ENCODE assay signal across 8 cellular contexts in genomic region chr10:6445671-6446278, GRCh38.
A peak's percentile ranks its signal among the peaks of the same experiment; 100 is the strongest.
DNase-seq lines count a peak whose midpoint lies in the region; ATAC-seq and TF ChIP-seq lines count a peak whose summit lies in the region.

No MANE protein-coding gene starts in this region.

- WGBS in lung, 2 donors = 22 to 29% methylated on average over 11 of the region's 11 CpGs

- TF ChIP-seq CTCF in Calu3 (IDR thresholded peaks at IDR 0.05; ENCODE audit: unreplicated experiment) (peak; percentile 21), colonic mucosa (IDR thresholded peaks at IDR 0.05) (peak; percentile 59), lung (IDR thresholded peaks at IDR 0.05; ENCODE audit: control extremely low read depth, extremely low read depth) (peak; percentile 23)

- no peaks in the 10 kb centered on the region for H3K9me3 Mint-ChIP-seq in Calu3 (ENCODE audit: low read depth, unreplicated experiment)
- no peaks in the 10 kb centered on the region for H3K9me3 Mint-ChIP-seq in activated CD4-positive, alpha-beta T cell treated with anti-CD3 and anti-CD28 coated beads, Interleukin-2, amount 10 ng/mL, durations not matched to agents 7 days and 5 days

- intact Hi-C loops in Calu3 (cut with micrococcal nuclease; ENCODE audit: unreplicated experiment) = loop anchor here (1.0 to 10.0 kb wide), 2 partner anchors 109 to 222 kb away; no protein-coding TSS in a partner anchor
- intact Hi-C loops in colonic mucosa (cut with DNase I) = no loop called here

- POLR2A ChIA-PET in activated CD4-positive, alpha-beta T cell treated with anti-CD3 and anti-CD28 coated beads, Interleukin-2, amount 10 ng/mL, durations not matched to agents 7 days and 5 days (lab: Charles Lee) = no interaction called here

- H3K4me3 ChIP-seq in colonic mucosa = no peak overlapping the region
- no peak overlapping the region for H3K4me3 ChIP-seq in lung

- no peak overlapping the region for H3K9ac ChIP-seq in colonic mucosa (ENCODE audit: low read depth in 2 of 2, low read length in 2 of 2)

- H3K9me3 ChIP-seq in KOPT-K1 (ENCODE audit: insufficient read depth, low read length, poor library complexity, severe bottlenecking) (no peaks in the 10 kb centered on the region), colonic mucosa (no peaks in the 10 kb centered on the region), lung (ENCODE audit: control insufficient read depth in 2 of 2, insufficient read depth in 1 of 2, low read length in 1 of 2) (peaks cover 0 to 1% of the 10 kb centered on the region in 2 donors)

- H3K27ac ChIP-seq in KOPT-K1 (ENCODE audit: low read depth, low read length, poor library complexity, severe bottlenecking) (peak overlapping the region; percentile 55), colonic mucosa (no peak overlapping the region), lung (ENCODE audit: low read depth in 1 of 2, low read length in 1 of 2) (no peak overlapping the region)

- CTCF ChIA-PET in Calu3 (lab: Charles Lee) = no interaction called here
- CTCF ChIA-PET in activated CD4-positive, alpha-beta T cell treated with anti-CD3 and anti-CD28 coated beads, Interleukin-2, amount 10 ng/mL, durations not matched to agents 7 days and 5 days (lab: Charles Lee) = interaction anchor here (0.5 to 1.7 kb wide), 14 partner anchors 9 to 1012 kb away, joined by 3 to 10 read pairs (median 4); no protein-coding TSS in a partner anchor

- peaks cover 59% of the 10 kb centered on the region for H3K27me3 Mint-ChIP-seq in Calu3 (ENCODE audit: unreplicated experiment)
- H3K27me3 Mint-ChIP-seq in activated CD4-positive, alpha-beta T cell treated with anti-CD3 and anti-CD28 coated beads, Interleukin-2, amount 10 ng/mL, durations not matched to agents 7 days and 5 days = no peaks in the 10 kb centered on the region

- BruUV-seq in Calu3 (replicated peaks; lab: Mats Ljungman, UMichigan) = no TSS peak

- no peaks in the 10 kb centered on the region for H3K4me1 Mint-ChIP-seq in Calu3 (ENCODE audit: low read depth, unreplicated experiment)
- peaks cover 47% of the 10 kb centered on the region for H3K4me1 Mint-ChIP-seq in activated CD4-positive, alpha-beta T cell treated with anti-CD3 and anti-CD28 coated beads, Interleukin-2, amount 10 ng/mL, durations not matched to agents 7 days and 5 days

- H3K4me3 Mint-ChIP-seq in Calu3 (ENCODE audit: low read depth, unreplicated experiment) = no peak overlapping the region
- H3K4me3 Mint-ChIP-seq in activated CD4-positive, alpha-beta T cell treated with anti-CD3 and anti-CD28 coated beads, Interleukin-2, amount 10 ng/mL, durations not matched to agents 7 days and 5 days = no peak overlapping the region

- H3K4me1 ChIP-seq in colonic mucosa (no peaks in the 10 kb centered on the region), lung (ENCODE audit: control insufficient read depth in 2 of 2, insufficient read depth in 2 of 2, low read length in 2 of 2) (no peaks in the 10 kb centered on the region)

- no peak for ATAC-seq in lung (ENCODE audit: insufficient read depth, low FRiP score)
- ATAC-seq in HG03175 (IDR thresholded peaks at IDR 0.05; ENCODE audit: unreplicated experiment) = no peak
- ATAC-seq in GM21528 (IDR thresholded peaks at IDR 0.05; ENCODE audit: low FRiP score, unreplicated experiment) = no peak

- DNase-seq in Calu3 (peak; percentile 35), colonic mucosa (peak; percentile 56), lung (ENCODE audit: low spot score) (peak; percentile 34)
- DNase-seq in activated CD4-positive, alpha-beta T cell treated with anti-CD3 and anti-CD28 coated beads, Interleukin-2, amount 10 ng/mL, durations not matched to agents 7 days and 5 days = peak; percentile 74
- DNase-seq in stimulated activated CD8-positive, alpha-beta memory T cell treated with anti-CD3 and anti-CD28 coated beads, Interleukin-4, amount 100 ng/mL, for 1 hour (ENCODE audit: low read depth in 2 of 2, low spot score in 1 of 2) = peak; percentile 20 to 33

- no peaks in the 10 kb centered on the region for H3K36me3 Mint-ChIP-seq in Calu3 (ENCODE audit: insufficient read depth, unreplicated experiment)
- peaks cover 59% of the 10 kb centered on the region for H3K36me3 Mint-ChIP-seq in activated CD4-positive, alpha-beta T cell treated with anti-CD3 and anti-CD28 coated beads, Interleukin-2, amount 10 ng/mL, durations not matched to agents 7 days and 5 days (ENCODE audit: low read depth)

- H3K27me3 ChIP-seq in colonic mucosa (no peaks in the 10 kb centered on the region), lung (ENCODE audit: control insufficient read depth, insufficient read depth) (no peaks in the 10 kb centered on the region)

- H3K36me3 ChIP-seq in KOPT-K1 (ENCODE audit: insufficient read depth, low read length) (peaks cover 64% of the 10 kb centered on the region), colonic mucosa (no peaks in the 10 kb centered on the region), lung (ENCODE audit: control insufficient read depth in 2 of 2, insufficient read depth in 2 of 2, low read length in 2 of 2) (no peaks in the 10 kb centered on the region)

- no peak overlapping the region for H3K27ac Mint-ChIP-seq in Calu3 (ENCODE audit: unreplicated experiment)
- H3K27ac Mint-ChIP-seq in activated CD4-positive, alpha-beta T cell treated with anti-CD3 and anti-CD28 coated beads, Interleukin-2, amount 10 ng/mL, durations not matched to agents 7 days and 5 days = peak overlapping the region; percentile 11
